18 cellular contexts compared by ENCODE assay signal in genomic region chr15:28273468-28273867, GRCh38. TPM values are rescaled to one million over a fixed set of nuclear protein-coding genes. Genes with fewer than 3 reads are reported as not detected.
A peak's percentile ranks its signal among the peaks of the same experiment; 100 is the strongest.
DNase-seq lines count a peak whose midpoint lies in the region; ATAC-seq and TF ChIP-seq lines count a peak whose summit lies in the region.
"Had no signal": no experiment of that assay in that cellular context is flagged by ENCODE, and none has a peak within 500 bp of the region (broad histone marks: within the 10 kb centered on the region; RNA-seq: fewer than 3 reads in every experiment).

No MANE protein-coding gene starts in this region.

- H3K36me3 ChIP-seq in testis (ENCODE audit: low read depth, missing control alignments), result no peaks in the 10 kb centered on the region
- peaks cover 2% of the 10 kb centered on the region for H3K36me3 ChIP-seq in CD8-positive, alpha-beta memory T cell (ENCODE audit: insufficient read depth, low read length)

- ATAC-seq in Right ventricle myocardium inferior, result peak; percentile 26
- ATAC-seq in Right ventricle myocardium superior (ENCODE audit: poor library complexity), result no peak
- ATAC-seq: gastroesophageal sphincter, HCT116, left lung had no signal

- no peaks in the 10 kb centered on the region for H3K9me3 ChIP-seq in testis
- H3K9me3 ChIP-seq in CD8-positive, alpha-beta memory T cell (ENCODE audit: low read length), result no peaks in the 10 kb centered on the region
- H3K9me3 ChIP-seq: gastroesophageal sphincter, left lung, neutrophil, suprapubic skin had no signal

- no peak overlapping the region for H3K4me3 Mint-ChIP-seq in endothelial cell (ENCODE audit: unreplicated experiment)
- no peak overlapping the region for H3K4me3 Mint-ChIP-seq in CD8-positive, alpha-beta memory T cell
- H3K4me3 Mint-ChIP-seq: activated naive CD8-positive, alpha-beta T cell had no signal

- peaks cover 36% of the 10 kb centered on the region for H3K36me3 Mint-ChIP-seq in endothelial cell (ENCODE audit: low read depth, unreplicated experiment)
- H3K36me3 Mint-ChIP-seq in CD8-positive, alpha-beta memory T cell, result peaks cover 17 to 74% (median 20%) of the 10 kb centered on the region in 3 donors

- TF ChIP-seq CTCF in endothelial cell (IDR thresholded peaks at IDR 0.05; ENCODE audit: unreplicated experiment), result peak; percentile 15
- peak in 1 of 3 experiments; percentile 19 for TF ChIP-seq CTCF in testis (IDR thresholded peaks at IDR 0.05)

- intact Hi-C loops in Right ventricle myocardium inferior (cut with DNase I) (no loop called here), Right ventricle myocardium superior (cut with DNase I) (no loop called here), testis (cut with DNase I; ENCODE audit: low total_unique reads) (no loop called here)

- no peaks in the 10 kb centered on the region for H3K27me3 ChIP-seq in testis
- no peaks in the 10 kb centered on the region for H3K27me3 ChIP-seq in CD8-positive, alpha-beta memory T cell (ENCODE audit: insufficient read depth, low read length, poor library complexity, severe bottlenecking)
- H3K27me3 ChIP-seq: gastroesophageal sphincter, left lung, neutrophil, suprapubic skin had no signal

- no peaks in the 10 kb centered on the region for H3K4me1 Mint-ChIP-seq in endothelial cell (ENCODE audit: unreplicated experiment)
- H3K4me1 Mint-ChIP-seq in CD8-positive, alpha-beta memory T cell, result no peaks in the 10 kb centered on the region

- DNase-seq in Right ventricle myocardium inferior (ENCODE audit: missing footprints) (no peak), Right ventricle myocardium superior (no peak), endothelial cell (ENCODE audit: low spot score) (peak; percentile 49), left kidney (ENCODE audit: low read depth, low spot score) (peak; percentile 61), testis (peak; percentile 22), NK-92 (lab: John Stamatoyannopoulos, UW; ENCODE audit: unreplicated experiment) (no peak), NOMO-1 treated with DMSO at 0.1 percent for 48 hours (lab: John Stamatoyannopoulos, UW; ENCODE audit: unreplicated experiment) (no peak)
- DNase-seq in CD8-positive, alpha-beta memory T cell, result no peak
- DNase-seq: left lung; NCI-H2107; stimulated activated CD4-positive, alpha-beta T cell treated with anti-CD3 and anti-CD28 coated beads, Interleukin-12 subunit alpha, Interleukin-12 subunit beta, amount 100 ng/mL, for 4 hours had no signal

- H3K4me1 ChIP-seq in testis, result no peaks in the 10 kb centered on the region
- no peaks in the 10 kb centered on the region for H3K4me1 ChIP-seq in CD8-positive, alpha-beta memory T cell (ENCODE audit: insufficient read depth, low read length)
- H3K4me1 ChIP-seq: gastroesophageal sphincter, left lung, suprapubic skin had no signal

- no peak for TF ChIP-seq POLR2A in testis (IDR thresholded peaks at IDR 0.05)

- POLR2A ChIA-PET in CD8-positive, alpha-beta memory T cell (lab: Charles Lee), result no interaction called here

- 30 to 58% methylated on average over 5 of the region's 5 CpGs for WGBS in testis, 2 donors

- H3K27ac Mint-ChIP-seq in endothelial cell (ENCODE audit: unreplicated experiment), result peak overlapping the region; percentile 4
- no peak overlapping the region for H3K27ac Mint-ChIP-seq in CD8-positive, alpha-beta memory T cell
- H3K27ac Mint-ChIP-seq: activated naive CD8-positive, alpha-beta T cell had no signal

- no peak overlapping the region for H3K27ac ChIP-seq in testis
- H3K27ac ChIP-seq in CD8-positive, alpha-beta memory T cell (ENCODE audit: low read depth, low read length), result no peak overlapping the region
- H3K27ac ChIP-seq: 22Rv1, coronary artery, gastroesophageal sphincter, left lung, neutrophil, suprapubic skin had no signal

- CTCF ChIA-PET in CD8-positive, alpha-beta memory T cell (lab: Charles Lee), result no interaction called here

- no peaks in the 10 kb centered on the region for H3K9me3 Mint-ChIP-seq in endothelial cell (ENCODE audit: unreplicated experiment)
- H3K9me3 Mint-ChIP-seq in CD8-positive, alpha-beta memory T cell, result no peaks in the 10 kb centered on the region

- H3K27me3 Mint-ChIP-seq in endothelial cell (ENCODE audit: unreplicated experiment), result peaks cover 1% of the 10 kb centered on the region
- H3K27me3 Mint-ChIP-seq in CD8-positive, alpha-beta memory T cell, result no peaks in the 10 kb centered on the region
- H3K27me3 Mint-ChIP-seq: activated naive CD8-positive, alpha-beta T cell had no signal

- no peak overlapping the region for H3K4me3 ChIP-seq in testis
- H3K4me3 ChIP-seq in CD8-positive, alpha-beta memory T cell (ENCODE audit: low read length), result no peak overlapping the region
- H3K4me3 ChIP-seq: coronary artery, gastroesophageal sphincter, left lung, suprapubic skin had no signal

RNA-seq across cellular contexts. Expression of gene HERC2, which starts 48.5 kb away (rescaled TPM):
- total RNA-seq in Right ventricle myocardium inferior, result 39.0 TPM
- total RNA-seq in Right ventricle myocardium superior, result 42.1 TPM
- 84.6 TPM for total RNA-seq in endothelial cell (ENCODE audit: unreplicated experiment)
- total RNA-seq in testis, result 100 to 1,000 TPM in 1 of 2 donors, 10 to 100 TPM in 1; 78.2 to 113 TPM
- 45.6 TPM for polyA plus RNA-seq in testis (ENCODE audit: insufficient read depth, low read depth, low replicate concordance)
- total RNA-seq in CD8-positive, alpha-beta memory T cell, result 10 to 100 TPM; 31.0 to 37.3 TPM
- 10.1 TPM for polyA plus RNA-seq in CD8-positive, alpha-beta memory T cell

Comparison
In these comparisons a context has a peak if more than half of its experiments do, and no peak if none do; other contexts are left out.
1. DNase-seq: peak in endothelial cell (single experiment), left kidney (single experiment) and testis (single experiment); none in Right ventricle myocardium inferior (single experiment), Right ventricle myocardium superior (single experiment), NK-92 (single experiment), NOMO-1 treated with DMSO at 0.1 percent for 48 hours (single experiment) and CD8-positive, alpha-beta memory T cell (0 of 5).